In the genomic region with DNA sequence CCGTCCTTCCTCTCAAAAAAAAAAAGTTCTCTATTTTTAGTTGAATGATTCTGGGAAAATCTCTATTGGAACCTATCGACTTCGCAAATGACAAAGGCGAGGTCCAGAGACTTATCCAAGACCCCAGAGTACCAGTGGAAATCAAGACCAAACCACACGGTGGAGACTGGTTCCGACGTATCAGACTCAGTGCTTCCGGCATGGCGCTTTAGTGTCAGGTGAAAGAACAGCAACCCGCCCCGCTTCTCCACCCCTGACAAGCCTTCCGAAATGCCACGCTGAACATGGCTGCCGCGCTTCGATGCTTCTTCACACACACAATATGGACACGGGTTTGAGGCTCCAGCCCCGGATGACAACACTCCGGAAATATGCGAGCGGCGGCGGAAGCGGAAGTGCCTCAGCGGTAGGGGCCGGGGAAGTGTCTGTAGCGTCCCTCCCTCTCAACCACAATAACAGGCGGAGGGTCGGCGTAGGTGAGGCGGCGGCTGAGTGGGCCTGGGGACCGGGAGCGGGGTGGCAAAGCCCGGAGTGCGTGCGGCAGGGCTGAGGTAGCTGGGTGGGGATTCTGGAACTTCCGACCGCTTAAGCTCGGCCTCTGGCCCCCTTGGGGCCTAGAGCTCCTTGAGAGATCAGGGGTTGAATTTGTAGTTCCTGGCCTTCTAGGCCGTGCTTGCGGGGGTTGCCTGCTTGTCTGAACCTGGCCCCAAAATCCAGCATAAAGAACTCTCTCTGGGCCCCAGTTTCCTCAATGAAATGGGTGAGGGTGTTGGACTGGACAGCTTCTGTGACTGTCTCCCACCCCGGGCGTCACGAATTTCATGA, we compare ENCODE assay signal across 1 cellular context.
TF ChIP-seq lines count a peak whose summit lies in the region.

A gene with protein sequence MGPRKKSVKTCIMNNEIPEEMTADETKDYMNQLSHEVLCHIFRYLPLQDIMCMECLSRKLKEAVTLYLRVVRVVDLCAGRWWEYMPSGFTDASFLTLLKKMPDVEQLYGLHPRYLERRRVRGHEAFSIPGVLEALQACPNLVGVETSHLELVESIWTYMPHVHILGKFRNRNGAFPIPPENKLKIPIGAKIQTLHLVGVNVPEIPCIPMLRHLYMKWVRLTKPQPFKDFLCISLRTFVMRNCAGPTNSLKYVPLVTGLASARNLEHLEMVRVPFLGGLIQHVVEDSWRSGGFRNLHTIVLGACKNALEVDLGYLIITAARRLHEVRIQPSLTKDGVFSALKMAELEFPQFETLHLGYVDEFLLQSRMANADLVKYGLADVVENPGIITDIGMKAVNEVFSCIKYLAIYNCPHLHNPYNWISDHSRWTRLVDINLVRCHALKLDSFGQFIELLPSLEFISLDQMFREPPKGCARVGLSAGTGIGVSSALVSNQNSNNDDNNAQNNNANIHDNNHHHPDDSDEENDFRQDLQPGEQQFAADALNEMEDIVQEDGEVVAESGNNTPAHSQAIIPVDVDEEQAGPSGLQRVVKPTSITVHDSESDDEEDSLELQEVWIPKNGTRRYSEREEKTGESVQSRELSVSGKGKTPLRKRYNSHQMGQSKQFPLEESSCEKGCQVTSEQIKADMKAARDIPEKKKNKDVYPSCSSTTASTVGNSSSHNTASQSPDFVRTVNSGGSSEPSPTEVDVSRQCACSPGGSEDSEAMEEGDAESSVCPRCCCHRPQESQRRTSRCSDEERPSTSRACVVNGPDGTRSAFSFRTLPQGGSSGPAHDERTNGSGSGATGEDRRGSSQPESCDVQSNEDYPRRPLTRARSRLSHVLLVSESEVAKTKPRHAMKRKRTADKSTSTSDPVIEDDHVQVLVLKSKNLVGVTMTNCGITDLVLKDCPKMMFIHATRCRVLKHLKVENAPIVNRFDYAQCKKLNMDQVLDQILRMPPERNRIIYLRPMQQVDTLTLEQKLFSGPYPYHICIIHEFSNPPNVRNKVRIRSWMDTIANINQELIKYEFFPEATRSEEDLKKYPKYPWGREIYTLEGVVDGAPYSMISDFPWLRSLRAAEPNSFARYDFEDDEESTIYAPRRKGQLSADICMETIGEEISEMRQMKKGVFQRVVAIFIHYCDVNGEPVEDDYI (plus strand): TSS at position 395 of the 825 bp plus-strand sequence. CDS start 10,819 bp downstream, outside the sequence.

TF ChIP-seq in K562, 482 proteins besides CTCF, POLR2A, EP300 and RAD21 (continued from another document and continues in another):
- peak; percentile 52; the same call in 1 of the 2 replicates for TF ChIP-seq MGA (IDR thresholded peaks at IDR 0.05)
- no peak for TF ChIP-seq COPS2 (conservative IDR thresholded peaks at IDR 0.05)
- peak; percentile 96 for TF ChIP-seq PHF20 (IDR thresholded peaks at IDR 0.05; ENCODE audit: partially characterized antibody)
- TF ChIP-seq POLR2B (IDR thresholded peaks at IDR 0.05; ENCODE audit: low read depth, partially characterized antibody) = peak; percentile 80
- peak; percentile 95 for TF ChIP-seq RBFOX2 (IDR thresholded peaks at IDR 0.05; ENCODE audit: low read depth, low read length)
- TF ChIP-seq ZNF75A (CRISPR knock-in tag; IDR thresholded peaks at IDR 0.05) = no peak
- TF ChIP-seq TRIM24 (IDR thresholded peaks at IDR 0.05) = peak in 1 of 2 experiments; percentile 64; a peak in 1 of 4 replicates
- TF ChIP-seq SRSF9 (IDR thresholded peaks at IDR 0.05; ENCODE audit: borderline replicate concordance, low read depth, low read length) = no peak
- peak; percentile 19; the same call in 1 of the 2 replicates for TF ChIP-seq MAFG (tag; conservative IDR thresholded peaks at IDR 0.05)
- TF ChIP-seq ZNF282 (CRISPR knock-in tag; IDR thresholded peaks at IDR 0.05) = no peak
- TF ChIP-seq, protein P1, sequence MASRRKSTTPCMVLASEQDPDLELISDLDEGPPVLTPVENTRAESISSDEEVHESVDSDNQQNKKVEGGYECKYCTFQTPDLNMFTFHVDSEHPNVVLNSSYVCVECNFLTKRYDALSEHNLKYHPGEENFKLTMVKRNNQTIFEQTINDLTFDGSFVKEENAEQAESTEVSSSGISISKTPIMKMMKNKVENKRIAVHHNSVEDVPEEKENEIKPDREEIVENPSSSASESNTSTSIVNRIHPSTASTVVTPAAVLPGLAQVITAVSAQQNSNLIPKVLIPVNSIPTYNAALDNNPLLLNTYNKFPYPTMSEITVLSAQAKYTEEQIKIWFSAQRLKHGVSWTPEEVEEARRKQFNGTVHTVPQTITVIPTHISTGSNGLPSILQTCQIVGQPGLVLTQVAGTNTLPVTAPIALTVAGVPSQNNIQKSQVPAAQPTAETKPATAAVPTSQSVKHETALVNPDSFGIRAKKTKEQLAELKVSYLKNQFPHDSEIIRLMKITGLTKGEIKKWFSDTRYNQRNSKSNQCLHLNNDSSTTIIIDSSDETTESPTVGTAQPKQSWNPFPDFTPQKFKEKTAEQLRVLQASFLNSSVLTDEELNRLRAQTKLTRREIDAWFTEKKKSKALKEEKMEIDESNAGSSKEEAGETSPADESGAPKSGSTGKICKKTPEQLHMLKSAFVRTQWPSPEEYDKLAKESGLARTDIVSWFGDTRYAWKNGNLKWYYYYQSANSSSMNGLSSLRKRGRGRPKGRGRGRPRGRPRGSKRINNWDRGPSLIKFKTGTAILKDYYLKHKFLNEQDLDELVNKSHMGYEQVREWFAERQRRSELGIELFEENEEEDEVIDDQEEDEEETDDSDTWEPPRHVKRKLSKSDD (conservative IDR thresholded peaks at IDR 0.05; ENCODE audit: low read length) = no peak
- peak; percentile 86 for TF ChIP-seq CREM (IDR thresholded peaks at IDR 0.05; ENCODE audit: low read depth)
- TF ChIP-seq CTCFL (IDR thresholded peaks at IDR 0.05; ENCODE audit: borderline replicate concordance, insufficient read depth, low read depth, low read length, poor library complexity, severe bottlenecking) = peak; percentile 1
- TF ChIP-seq PTTG1 (tag; IDR thresholded peaks at IDR 0.05; ENCODE audit: low read depth) = no peak
- 0 out of 2 replicates have a peak, but pooled peaks have one; percentile 17 for TF ChIP-seq LEF1 (IDR thresholded peaks at IDR 0.05)
- no peak for TF ChIP-seq ATF1 (CRISPR knock-in tag; IDR thresholded peaks at IDR 0.05)
- TF ChIP-seq ATF1 (tag; IDR thresholded peaks at IDR 0.05) = peak; percentile 91
- peak; percentile 66 for TF ChIP-seq PML (IDR thresholded peaks at IDR 0.05; ENCODE audit: low read length)
- TF ChIP-seq HMG20A (CRISPR knock-in tag; conservative IDR thresholded peaks at IDR 0.05) = no peak
- TF ChIP-seq ZNF3 (CRISPR knock-in tag; IDR thresholded peaks at IDR 0.05) = no peak
- peak; percentile 89 for TF ChIP-seq JUND (IDR thresholded peaks at IDR 0.05; ENCODE audit: borderline replicate concordance, low read depth, low read length)
- TF ChIP-seq JUND (tag; IDR thresholded peaks at IDR 0.05; ENCODE audit: borderline replicate concordance, low read depth, low read length) = peak; percentile 92; the same call in 2 of the 3 replicates
- TF ChIP-seq WHSC1 (IDR thresholded peaks at IDR 0.05; ENCODE audit: low read length) = no peak
- peak in 1 of 2 experiments; percentile 43; a peak in 1 of 4 replicates for TF ChIP-seq SRF (CRISPR knock-in tag; IDR thresholded peaks at IDR 0.05)
- no peak for TF ChIP-seq E2F4 (CRISPR knock-in tag; IDR thresholded peaks at IDR 0.05; ENCODE audit: low read depth)
- no peak for TF ChIP-seq SLC30A9 (CRISPR knock-in tag; IDR thresholded peaks at IDR 0.05)
- TF ChIP-seq, protein P2, sequence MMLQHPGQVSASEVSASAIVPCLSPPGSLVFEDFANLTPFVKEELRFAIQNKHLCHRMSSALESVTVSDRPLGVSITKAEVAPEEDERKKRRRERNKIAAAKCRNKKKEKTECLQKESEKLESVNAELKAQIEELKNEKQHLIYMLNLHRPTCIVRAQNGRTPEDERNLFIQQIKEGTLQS (IDR thresholded peaks at IDR 0.05) = peak; percentile 91
- TF ChIP-seq, protein P2 (CRISPR knock-in tag; conservative IDR thresholded peaks at IDR 0.05) = peak; percentile 99
- peak; percentile 45 to 48; a peak in 3 of 4 replicates for TF ChIP-seq NRF1 (conservative IDR thresholded peaks at IDR 0.05 in 1 of 2, IDR thresholded peaks at IDR 0.05 in 1 of 2)
